Comparison of ENCODE assay signal across 8 cellular contexts in the genomic region with DNA sequence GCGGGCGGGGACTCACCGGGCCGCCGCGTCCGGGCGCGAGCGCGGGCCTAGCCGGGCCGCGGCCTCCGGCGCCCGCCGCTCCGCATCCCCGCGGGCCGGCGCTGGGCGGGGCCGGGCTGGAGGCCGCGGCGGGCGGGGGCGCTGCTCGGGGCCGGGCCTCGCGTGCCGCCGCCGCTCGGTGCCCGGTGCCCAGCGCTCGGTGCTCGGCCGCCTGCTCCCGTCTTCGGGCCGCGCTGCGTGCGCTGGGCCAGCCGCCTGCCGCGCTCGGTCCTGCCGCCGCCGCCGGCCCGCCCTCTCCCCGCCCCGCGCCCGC. TPM values are rescaled to one million over a fixed set of nuclear protein-coding genes. Genes with fewer than 3 reads are reported as not detected.
DNase-seq lines count a peak whose midpoint lies in the region; ATAC-seq and TF ChIP-seq lines count a peak whose summit lies in the region.

Gene AKT1 (minus strand): TSS at position 281 of the 313 bp plus-strand sequence. CDS start 3,105 bp downstream, outside the sequence.

- no peak within 1 kb of the TSS for H2BK20ac ChIP-seq in IMR-90 (ENCODE audit: low read depth, low read length)

- H3K18ac ChIP-seq in IMR-90 (ENCODE audit: low read depth, low read length): peak within 1 kb of the TSS; percentile 1; the same call in 1 of the 2 replicates

- peak within 1 kb of the TSS; percentile 98 for H2AFZ ChIP-seq in IMR-90 (replicated peaks; ENCODE audit: low read length, poor library complexity)

- dilution Hi-C loops in IMR-90 (cut with HindIII; ENCODE audit: low sequenced_read_pairs, unreplicated experiment): no loop called here

- intact Hi-C loops in IMR-90 (cut with micrococcal nuclease) (loop anchor here (2.0 kb wide), 1 partner anchor 69 kb away; the partner anchor contains the start of gene CEP170B), lower leg skin (cut with DNase I; ENCODE audit: low total_unique reads) (no loop called here)

- H3K4me3 ChIP-seq in IMR-90 (ENCODE audit: insufficient read depth, low read depth, low read length): peak within 1 kb of the TSS; percentile 80
- H3K4me3 ChIP-seq in cardiac fibroblast (replicated peaks in 1 of 2; ENCODE audit: low read depth in 2 of 2, low read length in 2 of 2): peak within 1 kb of the TSS; percentile 73 to 76
- peak within 1 kb of the TSS; percentile 44 for H3K4me3 ChIP-seq in lower leg skin (ENCODE audit: low read depth, poor library complexity, severe bottlenecking)
- H3K4me3 ChIP-seq in thymus (ENCODE audit: low read length): peak within 1 kb of the TSS; percentile 91

- H3K4me1 ChIP-seq in IMR-90 (ENCODE audit: control insufficient read depth, insufficient read depth, low read length): peaks cover 28% of the 10 kb centered on the region
- peaks cover 19% of the 10 kb centered on the region for H3K4me1 ChIP-seq in thymus (ENCODE audit: control insufficient read depth, insufficient read depth, low read length)

- H3K4ac ChIP-seq in IMR-90 (ENCODE audit: low read depth, low read length): peak within 1 kb of the TSS; percentile 86

- peak within 1 kb of the TSS; percentile 91 to 95 for H4K8ac ChIP-seq in IMR-90 (ENCODE audit: low read depth in 2 of 2, low read length in 2 of 2)

- TF ChIP-seq POLR2A in IMR-90 (IDR thresholded peaks at IDR 0.05; ENCODE audit: low read depth, low read length): 0 out of 2 replicates have a peak, but pooled peaks have one; percentile 14
- no peak for TF ChIP-seq POLR2A in lower leg skin (IDR thresholded peaks at IDR 0.05)

- no peak within 1 kb of the TSS; the same call in 1 of the 2 replicates for H2BK120ac ChIP-seq in IMR-90 (ENCODE audit: low read depth, low read length)

- peaks cover 45% of the 10 kb centered on the region for H4K20me1 ChIP-seq in IMR-90 (ENCODE audit: insufficient read depth, low read length)

- peak within 1 kb of the TSS; percentile 96 for H2AK5ac ChIP-seq in IMR-90 (ENCODE audit: low read depth, low read length)

- peak within 1 kb of the TSS; percentile 85 for H3K14ac ChIP-seq in IMR-90 (replicated peaks; ENCODE audit: low read depth, low read length)

- H3K36me3 ChIP-seq in IMR-90 (ENCODE audit: control insufficient read depth, insufficient read depth, low read length): peaks cover 18% of the 10 kb centered on the region; the same call in 1 of the 2 replicates
- peaks cover 20% of the 10 kb centered on the region for H3K36me3 ChIP-seq in thymus (ENCODE audit: control insufficient read depth, insufficient read depth)

- in situ Hi-C loops in IMR-90 (cut with MboI; ENCODE audit: low sequenced_read_pairs): no loop called here

- no peaks in the 10 kb centered on the region for H3K9me3 ChIP-seq in IMR-90 (ENCODE audit: control insufficient read depth, insufficient read depth, low read length)
- no peaks in the 10 kb centered on the region for H3K9me3 ChIP-seq in thymus (ENCODE audit: control insufficient read depth)

- DNase-seq in IMR-90 (no peak), cardiac fibroblast (ENCODE audit: low read depth in 2 of 2) (no peak), lower leg skin (ENCODE audit: low spot score in 2 of 2) (no peak), GDM1 (lab: John Stamatoyannopoulos, UW) (no peak), cortex of kidney (lab: John Stamatoyannopoulos, UW) (no peak)

- H4K5ac ChIP-seq in IMR-90 (ENCODE audit: low read depth, low read length): peak within 1 kb of the TSS; percentile 91

- H3K27me3 ChIP-seq in IMR-90 (ENCODE audit: control insufficient read depth, insufficient read depth, low read length) (no peaks in the 10 kb centered on the region), thymus (ENCODE audit: control insufficient read depth, insufficient read depth) (peaks cover 12% of the 10 kb centered on the region)

- peak; percentile 40 for ATAC-seq in GM18502 (IDR thresholded peaks at IDR 0.05; ENCODE audit: poor library complexity, unreplicated experiment)
- ATAC-seq in IMR-90 (ENCODE audit: low read depth): peak; percentile 72
- ATAC-seq in GM18519 (IDR thresholded peaks at IDR 0.05; ENCODE audit: low FRiP score, unreplicated experiment): no peak

- H2AK9ac ChIP-seq in IMR-90 (replicated peaks; ENCODE audit: low read depth, low read length, poor library complexity): peak within 1 kb of the TSS; percentile 99

- no peak for TF ChIP-seq CTCF in IMR-90 (conservative IDR thresholded peaks at IDR 0.05; ENCODE audit: low read depth, low read length)
- TF ChIP-seq CTCF in cardiac fibroblast (IDR thresholded peaks at IDR 0.05; ENCODE audit: low read depth, low read length): no peak
- no peak for TF ChIP-seq CTCF in lower leg skin (IDR thresholded peaks at IDR 0.05)

- H4K91ac ChIP-seq in IMR-90 (ENCODE audit: insufficient read depth, low read depth, low read length): peak within 1 kb of the TSS; percentile 79

- POLR2A ChIA-PET in IMR-90 (lab: Charles Lee; ENCODE audit: unreplicated experiment): no interaction called here

- H3K79me1 ChIP-seq in IMR-90 (ENCODE audit: low read depth in 1 of 2, low read length in 2 of 2): peaks cover 0 to 46% of the 10 kb centered on the region in 2 experiments; a peak in 3 of 4 replicates

- peak within 1 kb of the TSS; percentile 49 for H2BK5ac ChIP-seq in IMR-90 (ENCODE audit: low read depth, low read length, poor library complexity, severe bottlenecking)

- H2BK15ac ChIP-seq in IMR-90 (ENCODE audit: low read depth, low read length): peak within 1 kb of the TSS; percentile 40; the same call in 1 of the 3 replicates

- H3K23ac ChIP-seq in IMR-90 (ENCODE audit: low read depth, low read length): peak within 1 kb of the TSS; percentile 90

- peak within 1 kb of the TSS; percentile 88 for H3K9ac ChIP-seq in IMR-90 (ENCODE audit: low read depth, low read length)

- H3K27ac ChIP-seq in IMR-90 (ENCODE audit: insufficient read depth, low read length) (peak within 1 kb of the TSS; percentile 83), thymus (ENCODE audit: low read depth) (peak within 1 kb of the TSS; percentile 83)

- CTCF ChIA-PET in IMR-90 (lab: Yijun Ruan, JAX): no interaction called here

- peak within 1 kb of the TSS; percentile 73 for H3K4me2 ChIP-seq in IMR-90 (ENCODE audit: low read depth, low read length)

- no peak for TF ChIP-seq RAD21 in IMR-90 (IDR thresholded peaks at IDR 0.05; ENCODE audit: low read length)

- BruUV-seq in IMR-90 (replicated peaks; lab: Mats Ljungman, UMichigan): no TSS peak

- WGBS in IMR-90 (ENCODE audit: extremely low coverage in 2 of 2, insufficient read length in 1 of 2), 2 experiments: 0% methylated on average over 43 of the region's 62 CpGs; no CpG with 5 or more reads in 1 of the 2 experiments
- WGBS in lower leg skin, 2 donors: 0% methylated on average over 10 of the region's 62 CpGs; no CpG with 5 or more reads in 1 of the 2 donors
- under 1% methylated on average over 61 of the region's 62 CpGs for WGBS in thymus

- H3K9me1 ChIP-seq in IMR-90 (ENCODE audit: insufficient read depth, low read length): peaks cover 10% of the 10 kb centered on the region

- peak within 1 kb of the TSS; percentile 70; the same call in 1 of the 2 replicates for H3K56ac ChIP-seq in IMR-90 (ENCODE audit: extremely low read depth, insufficient read depth, low read length)

TF ChIP-seq in IMR-90, 13 proteins besides CTCF, POLR2A, EP300 and RAD21:
- TF ChIP-seq, protein P1, sequence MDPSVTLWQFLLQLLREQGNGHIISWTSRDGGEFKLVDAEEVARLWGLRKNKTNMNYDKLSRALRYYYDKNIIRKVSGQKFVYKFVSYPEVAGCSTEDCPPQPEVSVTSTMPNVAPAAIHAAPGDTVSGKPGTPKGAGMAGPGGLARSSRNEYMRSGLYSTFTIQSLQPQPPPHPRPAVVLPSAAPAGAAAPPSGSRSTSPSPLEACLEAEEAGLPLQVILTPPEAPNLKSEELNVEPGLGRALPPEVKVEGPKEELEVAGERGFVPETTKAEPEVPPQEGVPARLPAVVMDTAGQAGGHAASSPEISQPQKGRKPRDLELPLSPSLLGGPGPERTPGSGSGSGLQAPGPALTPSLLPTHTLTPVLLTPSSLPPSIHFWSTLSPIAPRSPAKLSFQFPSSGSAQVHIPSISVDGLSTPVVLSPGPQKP (IDR thresholded peaks at IDR 0.05; ENCODE audit: borderline replicate concordance, low read depth, low read length): no peak
- TF ChIP-seq BHLHE40 (IDR thresholded peaks at IDR 0.05; ENCODE audit: low read depth, low read length): no peak
- no peak for TF ChIP-seq MXI1 (IDR thresholded peaks at IDR 0.05; ENCODE audit: borderline replicate concordance, low read depth, low read length)
- no peak for TF ChIP-seq RCOR1 (IDR thresholded peaks at IDR 0.05; ENCODE audit: insufficient replicate concordance, low read length)
- no peak for TF ChIP-seq CHD1 (IDR thresholded peaks at IDR 0.05; ENCODE audit: low read depth, low read length)
- no peak for TF ChIP-seq SMC3 (IDR thresholded peaks at IDR 0.05; ENCODE audit: low read depth, low read length)
- TF ChIP-seq CEBPB (IDR thresholded peaks at IDR 0.05; ENCODE audit: low read depth, low read length): no peak
- no peak for TF ChIP-seq MAFK (IDR thresholded peaks at IDR 0.05; ENCODE audit: low read depth, low read length)
- TF ChIP-seq FOS (IDR thresholded peaks at IDR 0.05; ENCODE audit: low read depth, low read length): no peak
- TF ChIP-seq USF2 (IDR thresholded peaks at IDR 0.05; ENCODE audit: low read depth, low read length): no peak
- no peak for TF ChIP-seq RFX5 (IDR thresholded peaks at IDR 0.05; ENCODE audit: low read depth, low read length)
- no peak for TF ChIP-seq MAZ (IDR thresholded peaks at IDR 0.05; ENCODE audit: borderline replicate concordance, low read depth, low read length)
- no peak for TF ChIP-seq NFE2L2 (IDR thresholded peaks at IDR 0.05; ENCODE audit: low read depth, low read length)

RNA-seq across cellular contexts. Expression of gene AKT1, which starts in this region (rescaled TPM):
- total RNA-seq in IMR-90 (2012; rRNA removed) (182 and 193 TPM in 2 replicates), lower leg skin (10 to 100 TPM; 51.9 to 91.0 (median 88.7) TPM)
- polyA plus RNA-seq in IMR-90 (2012; rRNA removed) (221 and 242 TPM in 2 replicates), thymus (90.9 TPM)
- 248 and 535 TPM in 2 replicates for polyA plus RNA-seq in IMR-90 (2012; cell fraction: cytosol; rRNA removed)
- 317 and 551 TPM in 2 replicates for polyA plus RNA-seq in IMR-90 (2012; cell fraction: nucleus; rRNA removed; ENCODE audit: low replicate concordance)
